In genomic region chr2:6368271-6368670, GRCh38 we compare ENCODE assay signal across 1 cellular context.
TF ChIP-seq lines count a peak whose summit lies in the region.

No MANE protein-coding gene starts in this region.

TF ChIP-seq in IMR-90, 13 proteins besides CTCF, POLR2A, EP300 and RAD21:
- TF ChIP-seq MAZ (IDR thresholded peaks at IDR 0.05; ENCODE audit: borderline replicate concordance, low read depth, low read length), result no peak
- no peak for TF ChIP-seq NFE2L2 (IDR thresholded peaks at IDR 0.05; ENCODE audit: low read depth, low read length)
- no peak for TF ChIP-seq RCOR1 (IDR thresholded peaks at IDR 0.05; ENCODE audit: insufficient replicate concordance, low read length)
- no peak for TF ChIP-seq BHLHE40 (IDR thresholded peaks at IDR 0.05; ENCODE audit: low read depth, low read length)
- no peak for TF ChIP-seq SMC3 (IDR thresholded peaks at IDR 0.05; ENCODE audit: low read depth, low read length)
- TF ChIP-seq MAFK (IDR thresholded peaks at IDR 0.05; ENCODE audit: low read depth, low read length), result no peak
